21 cellular contexts compared by ENCODE assay signal in genomic region chr6:1423578-1423977, GRCh38. TPM values are rescaled to one million over a fixed set of nuclear protein-coding genes. Genes with fewer than 3 reads are reported as not detected.
A peak's percentile ranks its signal among the peaks of the same experiment; 100 is the strongest.
DNase-seq lines count a peak whose midpoint lies in the region; TF ChIP-seq lines count a peak whose summit lies in the region.
"Had no signal": no experiment of that assay in that cellular context is flagged by ENCODE, and none has a peak within 500 bp of the region (broad histone marks: within the 10 kb centered on the region; RNA-seq: fewer than 3 reads in every experiment).

No MANE protein-coding gene starts in this region.

- H3K27me3 Mint-ChIP-seq in osteocyte (ENCODE audit: unreplicated experiment): peaks cover 43% of the 10 kb centered on the region

- H3K36me3 Mint-ChIP-seq in osteocyte (ENCODE audit: unreplicated experiment): no peaks in the 10 kb centered on the region
- H3K36me3 Mint-ChIP-seq: mesothelial cell of epicardium had no signal

- H3K27ac Mint-ChIP-seq in osteocyte (ENCODE audit: unreplicated experiment): no peak overlapping the region
- H3K27ac Mint-ChIP-seq: activated B cell treated with CpG ODN at 0.5 μM for 24 hours; activated T-cell treated with anti-CD3 and anti-CD28 coated beads, Interleukin-2, amount 50 U/mL, for 72 hours; mesothelial cell of epicardium; progenitor cell of endocrine pancreas had no signal

- no peak overlapping the region for H3K4me3 Mint-ChIP-seq in osteocyte (ENCODE audit: unreplicated experiment)
- H3K4me3 Mint-ChIP-seq: activated B cell treated with CpG ODN at 0.5 μM for 24 hours; activated T-cell treated with anti-CD3 and anti-CD28 coated beads, Interleukin-2, amount 50 U/mL, for 72 hours; central memory CD8-positive, alpha-beta T cell; mesothelial cell of epicardium had no signal

- no peak for TF ChIP-seq CTCF in osteocyte (IDR thresholded peaks at IDR 0.05)

- peak; percentile 54 for DNase-seq in EH (ENCODE audit: low read depth)
- peak; percentile 38 for DNase-seq in RPMI7951 (ENCODE audit: low read depth)
- peak; percentile 62 for DNase-seq in fibroblast of peridontal ligament (ENCODE audit: extremely low read depth)
- DNase-seq in mesenteric fat pad (ENCODE audit: low spot score): peak; percentile 75
- DNase-seq in NCI-H1694 (lab: John Stamatoyannopoulos, UW): no peak
- no peak for DNase-seq in NCI-H1694 treated with DMSO at 0.1 percent for 48 hours (lab: John Stamatoyannopoulos, UW)
- DNase-seq in osteocyte (ENCODE audit: extremely low spot score, unreplicated experiment): no peak
- no peak for DNase-seq in islet precursor cell
- DNase-seq: activated B cell treated with CpG ODN at 0.5 μM for 24 hours; activated CD4-positive, alpha-beta T cell treated with anti-CD3 and anti-CD28 coated beads, Interleukin-2, amount 50 U/mL, for 1 hour; activated naive CD4-positive, alpha-beta T cell; naive thymus-derived CD4-positive, alpha-beta T cell; NCI-H1092 treated with DMSO at 0.1 percent for 48 hours; NCI-H510A treated with DMSO at 0.1 percent for 48 hours; tibial artery had no signal

- peaks cover 8% of the 10 kb centered on the region for H3K9me3 Mint-ChIP-seq in osteocyte (ENCODE audit: unreplicated experiment)
- H3K9me3 Mint-ChIP-seq: activated T-cell treated with anti-CD3 and anti-CD28 coated beads, Interleukin-2, amount 50 U/mL, for 72 hours; central memory CD8-positive, alpha-beta T cell had no signal

- H3K4me1 Mint-ChIP-seq in osteocyte (ENCODE audit: unreplicated experiment): peaks cover 3% of the 10 kb centered on the region
- H3K4me1 Mint-ChIP-seq: activated B cell treated with CpG ODN at 0.5 μM for 24 hours, mesothelial cell of epicardium had no signal

RNA-seq across cellular contexts. Expression of gene FOXF2, which starts 34.2 kb away (rescaled TPM):
- 1.1 and 2.0 TPM in 2 replicates for total RNA-seq in RPMI7951 (2014; rRNA removed; shearing (Covaris generic))
- 2.7 TPM for total RNA-seq in mesenteric fat pad
- total RNA-seq in osteocyte: 1.5 and 1.8 TPM in 2 replicates
- total RNA-seq: activated B cell treated with CpG ODN at 0.5 μM for 24 hours; activated T-cell treated with anti-CD3 and anti-CD28 coated beads, Interleukin-2, amount 50 U/mL, for 72 hours; dermis blood vessel endothelial cell; naive thymus-derived CD4-positive, alpha-beta T cell; progenitor cell of endocrine pancreas; T-helper 1 cell treated with Interleukin-12 subunit alpha and Interleukin-12 subunit beta and Interleukin-4 antibody, amounts not matched to agents 30 ng/mL and 1 ng/mL, for 36 hours had no signal

Comparison
In these comparisons a context has a peak if more than half of its experiments do, and no peak if none do; other contexts are left out.
1. DNase-seq: peak in EH (single experiment), RPMI7951 (single experiment), fibroblast of peridontal ligament (single experiment) and mesenteric fat pad (single experiment); none in NCI-H1694 (single experiment), NCI-H1694 treated with DMSO at 0.1 percent for 48 hours (single experiment), osteocyte (single experiment) and islet precursor cell (single experiment).